39 cellular contexts compared by ENCODE assay signal in the genomic region with DNA sequence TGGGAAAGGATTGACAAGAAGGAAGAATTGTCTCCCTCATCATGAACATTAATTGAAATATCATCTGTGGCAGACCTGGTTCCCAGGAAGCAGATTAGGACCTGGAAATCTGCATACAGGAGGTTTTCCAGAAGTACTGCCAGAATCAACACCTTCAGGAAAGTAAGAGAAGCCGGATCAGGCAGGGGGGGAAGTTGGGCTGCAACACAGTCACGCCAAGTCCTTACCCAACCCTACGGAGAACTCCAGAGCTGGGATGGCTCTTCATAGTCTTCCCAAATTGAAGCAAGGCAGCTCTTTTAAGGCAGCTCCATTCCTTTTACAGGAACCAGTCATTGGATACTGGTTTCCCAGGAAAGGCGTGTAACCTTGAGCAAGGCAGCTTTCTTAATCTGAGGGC. TPM values are rescaled to one million over a fixed set of nuclear protein-coding genes. Genes with fewer than 3 reads are reported as not detected.
"Had no signal": no experiment of that assay in that cellular context is flagged by ENCODE, and none has a peak within 500 bp of the region (broad histone marks: within the 10 kb centered on the region; RNA-seq: fewer than 3 reads in every experiment).

No MANE protein-coding gene starts in this region.

- H3K4me1 Mint-ChIP-seq: activated B cell treated with CpG ODN at 0.5 μM for 24 hours; activated CD4-positive, alpha-beta T cell treated with anti-CD3 and anti-CD28 coated beads, Interleukin-2, amount 10 ng/mL, durations not matched to agents 7 days and 5 days; activated T-helper 17 cell treated with anti-CD3 and anti-CD28 coated beads, Interleukin-2, amount 50 U/mL, for 72 hours; central memory CD8-positive, alpha-beta T cell had no signal

- H3K27ac ChIP-seq: adrenal gland, body of pancreas, brain microvascular endothelial cell, breast epithelium, cardiac muscle cell, VCaP had no signal

- H3K4me1 ChIP-seq: adrenal gland, body of pancreas, breast epithelium had no signal

- H3K4me3 Mint-ChIP-seq: activated B cell treated with CpG ODN at 0.5 μM for 24 hours; activated CD4-positive, alpha-beta memory T cell treated with anti-CD3 and anti-CD28 coated beads, Interleukin-2, amount 10 ng/mL, durations not matched to agents 7 days and 5 days; activated CD4-positive, alpha-beta T cell treated with anti-CD3 and anti-CD28 coated beads, Interleukin-2, amount 10 ng/mL, durations not matched to agents 7 days and 5 days; activated CD8-positive, alpha-beta memory T cell treated with anti-CD3 and anti-CD28 coated beads, Interleukin-2, amount 10 ng/mL, durations not matched to agents 7 days and 5 days; activated CD8-positive, alpha-beta T cell treated with anti-CD3 and anti-CD28 coated beads, Interleukin-2, amount 10 ng/mL, durations not matched to agents 7 days and 5 days; activated naive CD4-positive, alpha-beta T cell treated with anti-CD3 and anti-CD28 coated beads for 36 hours; activated naive CD8-positive, alpha-beta T cell treated with anti-CD3 and anti-CD28 coated beads for 36 hours; activated T-cell treated with anti-CD3 and anti-CD28 coated beads, Interleukin-2, amount 50 U/mL, for 24 hours; activated T-cell treated with anti-CD3 and anti-CD28 coated beads, Interleukin-2, amount 50 U/mL, for 72 hours; activated T-helper 1 cell treated with anti-CD3 and anti-CD28 coated beads, Interleukin-12 subunit alpha, Interleukin-12 subunit beta, Interleukin-2, Interleukin-4 antibody, amounts not matched to agents 30 ng/mL and 10 ng/mL and 1 ng/mL, durations not matched to agents 14 hours and 24 hours and 36 hours; activated T-helper 17 cell treated with anti-CD3 and anti-CD28 coated beads, Interleukin-2, amount 50 U/mL, for 72 hours; central memory CD8-positive, alpha-beta T cell; T-helper 1 cell treated with Interleukin-12 subunit alpha and Interleukin-12 subunit beta and Interleukin-4 antibody, amounts not matched to agents 30 μg/mL and 1 μg/mL, for 36 hours; T-helper 2 cell treated with Interferon-gamma antibody and Interleukin-4, amounts not matched to agents 5 μg/mL and 100 μg/mL, for 36 hours had no signal

- H3K36me3 Mint-ChIP-seq: activated CD8-positive, alpha-beta memory T cell treated with anti-CD3 and anti-CD28 coated beads, Interleukin-2, amount 10 ng/mL, durations not matched to agents 7 days and 5 days; activated naive CD4-positive, alpha-beta T cell treated with anti-CD3 and anti-CD28 coated beads, Interleukin-2, amount 50 U/mL, for 72 hours; activated naive CD8-positive, alpha-beta T cell treated with anti-CD3 and anti-CD28 coated beads for 36 hours had no signal

- H3K9me3 Mint-ChIP-seq: activated B cell treated with CpG ODN at 0.5 μM for 24 hours; activated CD4-positive, alpha-beta memory T cell treated with anti-CD3 and anti-CD28 coated beads, Interleukin-2, amount 10 ng/mL, durations not matched to agents 7 days and 5 days; activated CD4-positive, alpha-beta T cell treated with anti-CD3 and anti-CD28 coated beads, Interleukin-2, amount 10 ng/mL, durations not matched to agents 7 days and 5 days; activated naive CD4-positive, alpha-beta T cell treated with anti-CD3 and anti-CD28 coated beads for 36 hours; activated naive CD4-positive, alpha-beta T cell treated with anti-CD3 and anti-CD28 coated beads, Interleukin-2, amount 50 U/mL, for 72 hours; activated naive CD8-positive, alpha-beta T cell treated with anti-CD3 and anti-CD28 coated beads for 36 hours; activated T-cell treated with anti-CD3 and anti-CD28 coated beads, Interleukin-2, amount 50 U/mL, for 24 hours; activated T-cell treated with anti-CD3 and anti-CD28 coated beads, Interleukin-2, amount 50 U/mL, for 72 hours; activated T-helper 1 cell treated with anti-CD3 and anti-CD28 coated beads, Interleukin-12 subunit alpha, Interleukin-12 subunit beta, Interleukin-2, Interleukin-4 antibody, amounts not matched to agents 30 ng/mL and 10 ng/mL and 1 ng/mL, durations not matched to agents 14 hours and 24 hours and 36 hours; activated T-helper 17 cell treated with anti-CD3 and anti-CD28 coated beads, Interleukin-2, amount 50 U/mL, for 72 hours; central memory CD8-positive, alpha-beta T cell; T-helper 1 cell treated with Interleukin-12 subunit alpha and Interleukin-12 subunit beta and Interleukin-4 antibody, amounts not matched to agents 30 μg/mL and 1 μg/mL, for 36 hours; T-helper 2 cell treated with Interferon-gamma antibody and Interleukin-4, amounts not matched to agents 5 μg/mL and 100 μg/mL, for 36 hours had no signal

- H3K36me3 ChIP-seq: adrenal gland, brain microvascular endothelial cell, breast epithelium, cardiac muscle cell had no signal

- ATAC-seq: activated CD8-positive, alpha-beta memory T cell treated with anti-CD3 and anti-CD28 coated beads, Interleukin-2, amount 10 ng/mL, durations not matched to agents 7 days and 5 days; activated CD8-positive, alpha-beta T cell treated with anti-CD3 and anti-CD28 coated beads, Interleukin-2, amount 10 ng/mL, durations not matched to agents 7 days and 5 days; activated naive CD4-positive, alpha-beta T cell treated with anti-CD3 and anti-CD28 coated beads, Interleukin-2, amount 50 U/mL, for 72 hours; activated T-cell treated with anti-CD3 and anti-CD28 coated beads, Interleukin-2, amount 50 U/mL, for 72 hours; activated T-helper 17 cell treated with anti-CD3 and anti-CD28 coated beads, Interleukin-2, amount 50 U/mL, for 72 hours; body of pancreas had no signal

- DNase-seq: activated B cell treated with CpG ODN at 0.5 μM for 24 hours; activated CD4-positive, alpha-beta memory T cell treated with anti-CD3 and anti-CD28 coated beads, Interleukin-2, amount 10 ng/mL, durations not matched to agents 7 days and 5 days; activated CD4-positive, alpha-beta T cell treated with anti-CD3 and anti-CD28 coated beads for 48 hours; activated CD4-positive, alpha-beta T cell treated with anti-CD3 and anti-CD28 coated beads, Interleukin-2, amount 10 ng/mL, durations not matched to agents 7 days and 5 days; activated CD4-positive, alpha-beta T cell treated with anti-CD3 and anti-CD28 coated beads, Interleukin-2, amount 50 U/mL, for 48 hours; activated CD4-positive, CD25-positive, alpha-beta regulatory T cell treated with anti-CD3 and anti-CD28 coated beads, Interleukin-2, amount 50 U/mL, for 72 hours; activated CD8-positive, alpha-beta memory T cell treated with anti-CD3 and anti-CD28 coated beads for 24 hours; activated CD8-positive, alpha-beta memory T cell treated with anti-CD3 and anti-CD28 coated beads, Interleukin-2, amount 10 ng/mL, durations not matched to agents 7 days and 5 days; activated CD8-positive, alpha-beta memory T cell treated with anti-CD3 and anti-CD28 coated beads, Interleukin-2, amount 50 U/mL, for 48 hours; activated CD8-positive, alpha-beta T cell treated with anti-CD3 and anti-CD28 coated beads, Interleukin-2, amount 10 ng/mL, durations not matched to agents 7 days and 5 days; activated effector memory CD4-positive, alpha-beta T cell treated with anti-CD3 and anti-CD28 coated beads, Interleukin-2, amount 50 U/mL, for 16 hours; activated gamma-delta T cell treated with Interleukin-2 at 50 U/mL for 16 hours; activated naive CD4-positive, alpha-beta T cell; activated naive CD4-positive, alpha-beta T cell treated with anti-CD3 and anti-CD28 coated beads for 36 hours; activated naive CD4-positive, alpha-beta T cell treated with anti-CD3 and anti-CD28 coated beads, Interleukin-2, amount 50 U/mL, for 16 hours; activated naive CD8-positive, alpha-beta T cell treated with anti-CD3 and anti-CD28 coated beads for 36 hours; activated T-cell treated with anti-CD3 and anti-CD28 coated beads, Interleukin-2, amount 50 U/mL, for 24 hours; activated T-cell treated with anti-CD3 and anti-CD28 coated beads, Interleukin-2, amount 50 U/mL, for 72 hours; adrenal gland; amniotic stem cell; aorta; body of pancreas; brain microvascular endothelial cell; caudate nucleus; cerebellar nuclear complex; SW 1271; T-helper 1 cell; T-helper 2 cell; T-helper 9 cell had no signal

- H3K27me3 Mint-ChIP-seq: activated CD8-positive, alpha-beta memory T cell treated with anti-CD3 and anti-CD28 coated beads, Interleukin-2, amount 10 ng/mL, durations not matched to agents 7 days and 5 days; activated naive CD8-positive, alpha-beta T cell treated with anti-CD3 and anti-CD28 coated beads for 36 hours; activated T-cell treated with anti-CD3 and anti-CD28 coated beads, Interleukin-2, amount 50 U/mL, for 24 hours had no signal

- H3K4me3 ChIP-seq: adrenal gland, body of pancreas, breast epithelium, cardiac muscle cell had no signal

- H3K27me3 ChIP-seq: adrenal gland, body of pancreas, brain microvascular endothelial cell, breast epithelium, cardiac muscle cell had no signal

- H3K9me3 ChIP-seq: adrenal gland, body of pancreas, breast epithelium had no signal

RNA-seq across cellular contexts. Expression of a gene that starts 35.2 kb away (rescaled TPM):
- total RNA-seq: activated naive CD4-positive, alpha-beta T cell treated with anti-CD3 and anti-CD28 coated beads for 36 hours; activated naive CD4-positive, alpha-beta T cell treated with anti-CD3 and anti-CD28 coated beads, Interleukin-2, amount 50 U/mL, for 72 hours; activated naive CD8-positive, alpha-beta T cell treated with anti-CD3 and anti-CD28 coated beads for 36 hours; activated T-cell treated with anti-CD3 and anti-CD28 coated beads, Interleukin-2, amount 50 U/mL, for 72 hours; activated T-helper 1 cell treated with anti-CD3 and anti-CD28 coated beads, Interleukin-12 subunit alpha, Interleukin-12 subunit beta, Interleukin-2, Interleukin-4 antibody, amounts not matched to agents 30 ng/mL and 10 ng/mL and 1 ng/mL, durations not matched to agents 14 hours and 24 hours and 36 hours; adrenal gland; aorta; astrocyte; body of pancreas; breast epithelium; cardiac muscle cell had no signal
- polyA plus RNA-seq: adrenal gland, aorta, cardiac muscle cell had no signal
